ENCODE assay signal across 30 cellular contexts in genomic region chr5:80591352-80591751, GRCh38. TPM values are rescaled to one million over a fixed set of nuclear protein-coding genes. Genes with fewer than 3 reads are reported as not detected.
DNase-seq lines count a peak whose midpoint lies in the region; ATAC-seq, FAIRE-seq and TF ChIP-seq lines count a peak whose summit lies in the region.
"Had no signal": no experiment of that assay in that cellular context is flagged by ENCODE, and none has a peak within 500 bp of the region (broad histone marks: within the 10 kb centered on the region; RNA-seq: fewer than 3 reads in every experiment).

No MANE protein-coding gene starts in this region.

- intact Hi-C loops in Calu3 (cut with micrococcal nuclease; ENCODE audit: unreplicated experiment) = no loop called here

- ATAC-seq in foreskin keratinocyte = no peak
- ATAC-seq: left colon, natural killer cell had no signal

- no peak overlapping the region for H2AFZ ChIP-seq in GM23248
- no peak overlapping the region for H2AFZ ChIP-seq in neural progenitor cell (replicated peaks)

- no peak for FAIRE-seq in small intestine (lab: Jason Lieb, UNC)

- TF ChIP-seq CTCF in foreskin keratinocyte (conservative IDR thresholded peaks at IDR 0.05) (peak; percentile 3), neural progenitor cell (IDR thresholded peaks at IDR 0.05) (no peak), Calu3 (IDR thresholded peaks at IDR 0.05; ENCODE audit: unreplicated experiment) (no peak)

- 69 to 78% methylated on average over 3 of the region's 3 CpGs for WGBS in GM23248 (ENCODE audit: low coverage in 1 of 2, low lambda C conversion rate in 2 of 2, missing lambda C conversion rate in 2 of 2), 2 experiments
- whole genome bisulfite sequencing in small intestine, 3 donors = 92 to 95% (median 94%) methylated on average over 3 of the region's 3 CpGs

- no peaks in the 10 kb centered on the region for H3K27me3 ChIP-seq in GM23248 (replicated peaks; ENCODE audit: insufficient read depth)
- no peaks in the 10 kb centered on the region for H3K27me3 ChIP-seq in foreskin keratinocyte
- no peaks in the 10 kb centered on the region for H3K27me3 ChIP-seq in neural progenitor cell
- no peaks in the 10 kb centered on the region for H3K27me3 ChIP-seq in small intestine (ENCODE audit: control insufficient read depth in 2 of 2, insufficient read depth in 2 of 2, low read length in 2 of 2)
- H3K27me3 ChIP-seq: ascending aorta; BLaER1 treated with 17β-estradiol and CSF1 and Interleukin-3, amounts not matched to agents 10 nM and 100 nM; ovary; testis; uterus had no signal

- H3K27me3 Mint-ChIP-seq in neural progenitor cell (ENCODE audit: insufficient read depth, low read depth) (peaks cover 6% of the 10 kb centered on the region), Calu3 (ENCODE audit: unreplicated experiment) (no peaks in the 10 kb centered on the region)
- H3K27me3 Mint-ChIP-seq: activated naive CD8-positive, alpha-beta T cell treated with anti-CD3 and anti-CD28 coated beads for 36 hours had no signal

- H3K9me2 ChIP-seq in GM23248 (ENCODE audit: insufficient read depth) = no peaks in the 10 kb centered on the region

- in situ Hi-C loops in GM23248 (cut with MboI) = no loop called here

- BruUV-seq in Calu3 (replicated peaks; lab: Mats Ljungman, UMichigan) = no TSS peak

- CTCF ChIA-PET in Calu3 (lab: Charles Lee) = interaction anchor here (0.5 kb wide), 1 partner anchor 15 kb away, joined by 4 read pairs; no protein-coding TSS in a partner anchor

- H3K9me3 Mint-ChIP-seq in neural progenitor cell = no peaks in the 10 kb centered on the region
- no peaks in the 10 kb centered on the region for H3K9me3 Mint-ChIP-seq in Calu3 (ENCODE audit: low read depth, unreplicated experiment)
- H3K9me3 Mint-ChIP-seq: activated CD4-positive, alpha-beta memory T cell treated with anti-CD3 and anti-CD28 coated beads for 36 hours; activated naive CD8-positive, alpha-beta T cell treated with anti-CD3 and anti-CD28 coated beads for 36 hours; activated T-helper 2 cell treated with anti-CD3 and anti-CD28 coated beads, Interferon-gamma antibody, Interleukin-2, Interleukin-4, amounts not matched to agents 10 μg/mL and 5 μg/mL and 100 μg/mL, durations not matched to agents 14 hours and 24 hours and 36 hours; natural killer cell had no signal

- no peaks in the 10 kb centered on the region for H3F3A ChIP-seq in GM23248 (ENCODE audit: insufficient read depth)
- H3F3A ChIP-seq in neural progenitor cell (ENCODE audit: low read depth) = peaks cover 6% of the 10 kb centered on the region

- DNase-seq in GM23248 (peak; percentile 24), T1000 (lab: John Stamatoyannopoulos, UW) (peak; percentile 73), foreskin keratinocyte (peak in 1 of 2 donors; percentile 48), neural progenitor cell (ENCODE audit: low spot score) (no peak), midbrain (lab: John Stamatoyannopoulos, UW) (no peak), small intestine (no peak), activated gamma-delta T cell treated with Interleukin-2 at 50 U/mL for 16 hours (no peak), Calu3 (no peak)
- DNase-seq: activated CD4-positive, alpha-beta memory T cell treated with anti-CD3 and anti-CD28 coated beads for 36 hours; activated CD8-positive, alpha-beta memory T cell treated with anti-CD3 and anti-CD28 coated beads, Interleukin-2, amount 50 U/mL, for 48 hours; activated naive CD8-positive, alpha-beta T cell treated with anti-CD3 and anti-CD28 coated beads for 36 hours; Caco-2; left colon; natural killer cell; NCI-H1105 treated with DMSO at 0.1 percent for 48 hours; NCI-H2081; NCI-H82; ovary; Right ventricle myocardium superior; stimulated activated CD4-positive, alpha-beta T cell treated with anti-CD3 and anti-CD28 coated beads, Interleukin-12 subunit alpha, Interleukin-12 subunit beta, amount 100 ng/mL, for 4 hours; stimulated activated CD4-positive, alpha-beta T cell treated with anti-CD3 and anti-CD28 coated beads, Interleukin-4, amount 100 ng/mL, for 24 hours; stimulated activated naive CD4-positive, alpha-beta T cell; testis; uterus had no signal

- H3K4me3 Mint-ChIP-seq in neural progenitor cell (no peak overlapping the region), Calu3 (ENCODE audit: low read depth, unreplicated experiment) (no peak overlapping the region)
- H3K4me3 Mint-ChIP-seq: activated CD4-positive, alpha-beta memory T cell treated with anti-CD3 and anti-CD28 coated beads for 36 hours; activated naive CD8-positive, alpha-beta T cell treated with anti-CD3 and anti-CD28 coated beads for 36 hours; natural killer cell had no signal

- no peaks in the 10 kb centered on the region for H3K36me3 Mint-ChIP-seq in neural progenitor cell
- H3K36me3 Mint-ChIP-seq in Calu3 (ENCODE audit: insufficient read depth, unreplicated experiment) = no peaks in the 10 kb centered on the region
- H3K36me3 Mint-ChIP-seq: activated CD4-positive, alpha-beta memory T cell treated with anti-CD3 and anti-CD28 coated beads for 36 hours; activated naive CD8-positive, alpha-beta T cell treated with anti-CD3 and anti-CD28 coated beads for 36 hours; natural killer cell had no signal

- H3K4me1 Mint-ChIP-seq in neural progenitor cell (peaks cover 2% of the 10 kb centered on the region), Calu3 (ENCODE audit: low read depth, unreplicated experiment) (no peaks in the 10 kb centered on the region)
- H3K4me1 Mint-ChIP-seq: activated naive CD8-positive, alpha-beta T cell treated with anti-CD3 and anti-CD28 coated beads for 36 hours; natural killer cell had no signal

- H3K9ac ChIP-seq in GM23248 (no peak overlapping the region), neural progenitor cell (no peak overlapping the region)
- H3K9ac ChIP-seq: BLaER1 treated with 17β-estradiol and CSF1 and Interleukin-3, amounts not matched to agents 10 nM and 100 nM had no signal

- H4K20me1 ChIP-seq in GM23248 (ENCODE audit: insufficient read depth) = no peaks in the 10 kb centered on the region
- H4K20me1 ChIP-seq in neural progenitor cell (ENCODE audit: low read depth) = no peaks in the 10 kb centered on the region
- H4K20me1 ChIP-seq: BLaER1 treated with 17β-estradiol and CSF1 and Interleukin-3, amounts not matched to agents 10 nM and 100 nM had no signal

- H3K4me2 ChIP-seq in GM23248 (ENCODE audit: unreplicated experiment) (no peak overlapping the region), neural progenitor cell (no peak overlapping the region)
- H3K4me2 ChIP-seq: BLaER1 treated with 17β-estradiol and CSF1 and Interleukin-3, amounts not matched to agents 10 nM and 100 nM had no signal

- H3K79me2 ChIP-seq in GM23248 (ENCODE audit: insufficient read depth) (no peaks in the 10 kb centered on the region), neural progenitor cell (ENCODE audit: low read depth) (no peaks in the 10 kb centered on the region)

- H3K4me1 ChIP-seq in GM23248 (ENCODE audit: insufficient read depth) = no peaks in the 10 kb centered on the region
- no peaks in the 10 kb centered on the region for H3K4me1 ChIP-seq in foreskin keratinocyte
- peaks cover 9% of the 10 kb centered on the region for H3K4me1 ChIP-seq in neural progenitor cell
- no peaks in the 10 kb centered on the region for H3K4me1 ChIP-seq in small intestine (ENCODE audit: control insufficient read depth in 2 of 2, insufficient read depth in 1 of 2, low read depth in 1 of 2, low read length in 1 of 2)
- H3K4me1 ChIP-seq: ascending aorta; BLaER1 treated with 17β-estradiol and CSF1 and Interleukin-3, amounts not matched to agents 10 nM and 100 nM; Caco-2; HAP-1; testis; uterus had no signal

- H3K36me3 ChIP-seq in GM23248 (ENCODE audit: low read depth) = no peaks in the 10 kb centered on the region
- no peaks in the 10 kb centered on the region for H3K36me3 ChIP-seq in neural progenitor cell
- no peaks in the 10 kb centered on the region for H3K36me3 ChIP-seq in small intestine (ENCODE audit: control insufficient read depth in 2 of 2, insufficient read depth in 2 of 2, low read length in 2 of 2)
- H3K36me3 ChIP-seq: ascending aorta; BLaER1 treated with 17β-estradiol and CSF1 and Interleukin-3, amounts not matched to agents 10 nM and 100 nM; HAP-1; ovary; uterus had no signal

- H3K27ac ChIP-seq in GM23248 = no peak overlapping the region
- H3K27ac ChIP-seq in foreskin keratinocyte = no peak overlapping the region
- no peak overlapping the region for H3K27ac ChIP-seq in neural progenitor cell
- H3K27ac ChIP-seq in small intestine (ENCODE audit: low read depth in 1 of 2, low read length in 1 of 2) = no peak overlapping the region
- H3K27ac ChIP-seq: ascending aorta; BLaER1 treated with 17β-estradiol and CSF1 and Interleukin-3, amounts not matched to agents 10 nM and 100 nM; ovary; testis; uterus had no signal

- no peak overlapping the region for H3K4me3 ChIP-seq in GM23248
- H3K4me3 ChIP-seq in neural progenitor cell = no peak overlapping the region
- H3K4me3 ChIP-seq in small intestine (ENCODE audit: low read depth in 1 of 2, low read length in 2 of 2) = no peak overlapping the region
- H3K4me3 ChIP-seq: ascending aorta; BLaER1 treated with 17β-estradiol and CSF1 and Interleukin-3, amounts not matched to agents 10 nM and 100 nM; HAP-1; ovary; testis; uterus had no signal

- H3K9me3 ChIP-seq in GM23248 (ENCODE audit: low read depth) (no peaks in the 10 kb centered on the region), neural progenitor cell (ENCODE audit: low read depth) (no peaks in the 10 kb centered on the region), small intestine (ENCODE audit: control insufficient read depth, low read depth) (no peaks in the 10 kb centered on the region)
- H3K9me3 ChIP-seq: ascending aorta; BLaER1 treated with 17β-estradiol and CSF1 and Interleukin-3, amounts not matched to agents 10 nM and 100 nM; Caco-2; HAP-1; ovary; testis; uterus had no signal

- H3K27ac Mint-ChIP-seq in neural progenitor cell = peak overlapping the region; percentile 43
- H3K27ac Mint-ChIP-seq in Calu3 (ENCODE audit: unreplicated experiment) = no peak overlapping the region
- H3K27ac Mint-ChIP-seq: activated CD4-positive, alpha-beta memory T cell treated with anti-CD3 and anti-CD28 coated beads for 36 hours; activated naive CD8-positive, alpha-beta T cell treated with anti-CD3 and anti-CD28 coated beads for 36 hours; activated T-helper 2 cell treated with anti-CD3 and anti-CD28 coated beads, Interferon-gamma antibody, Interleukin-2, Interleukin-4, amounts not matched to agents 10 μg/mL and 5 μg/mL and 100 μg/mL, durations not matched to agents 14 hours and 24 hours and 36 hours; natural killer cell had no signal

RNA-seq across cellular contexts. Expression of gene ANKRD34B, which starts 21.3 kb away (rescaled TPM):
- not detected in 2 replicates for total RNA-seq in GM23248 (2014; rRNA removed; shearing (Covaris generic))
- polyA plus RNA-seq in GM23248 (2016; fragmentation: Nextera tagmentation; extraction: Ambion mirVana) = not detected in 2 replicates
- total RNA-seq in foreskin keratinocyte = not detected in 2 replicates
- polyA plus RNA-seq in foreskin keratinocyte = not detected in 2 replicates
- 0.77 and 2.5 TPM in 2 replicates for total RNA-seq in neural progenitor cell (ENCODE audit: low replicate concordance)
- not detected for polyA plus RNA-seq in small intestine
- 0.29 and 0.40 TPM in 2 replicates for total RNA-seq in Calu3 (2022)
- total RNA-seq: activated CD4-positive, alpha-beta memory T cell treated with anti-CD3 and anti-CD28 coated beads for 36 hours; activated naive CD8-positive, alpha-beta T cell treated with anti-CD3 and anti-CD28 coated beads for 36 hours; activated T-helper 2 cell treated with anti-CD3 and anti-CD28 coated beads, Interferon-gamma antibody, Interleukin-2, Interleukin-4, amounts not matched to agents 10 μg/mL and 5 μg/mL and 100 μg/mL, durations not matched to agents 14 hours and 24 hours and 36 hours; ascending aorta; left colon; natural killer cell; OCI-LY7; Right ventricle myocardium superior; uterus had no signal
- polyA plus RNA-seq: esophagus, ovary had no signal

Comparison
In these comparisons a context has a peak if more than half of its experiments do, and no peak if none do; other contexts are left out.
1. DNase-seq: peak in GM23248 (single experiment) and T1000 (single experiment); none in neural progenitor cell (single experiment), midbrain (single experiment), small intestine (single experiment), activated gamma-delta T cell treated with Interleukin-2 at 50 U/mL for 16 hours (single experiment) and Calu3 (single experiment).